29 cellular contexts compared by ENCODE assay signal in genomic region chr13:103297083-103297482, GRCh38.
"Had no signal": no experiment of that assay in that cellular context is flagged by ENCODE, and none has a peak within 500 bp of the region (broad histone marks: within the 10 kb centered on the region; RNA-seq: fewer than 3 reads in every experiment).

No MANE protein-coding gene starts in this region.

- H3K27ac Mint-ChIP-seq: dendritic cell treated with granulocyte-macrophage colony-stimulating factor and Interleukin-4, amounts not matched to agents 40 ng/mL and 50 ng/mL, for 4 days; effector memory CD8-positive, alpha-beta T cell; endodermal cell had no signal

- ATAC-seq: effector memory CD8-positive, alpha-beta T cell; esophagus mucosa; foreskin keratinocyte; gastrocnemius medialis; gastroesophageal sphincter; heart left ventricle had no signal

- H3K4me3 Mint-ChIP-seq: dendritic cell treated with granulocyte-macrophage colony-stimulating factor and Interleukin-4, amounts not matched to agents 40 ng/mL and 50 ng/mL, for 4 days; effector memory CD8-positive, alpha-beta T cell; endodermal cell had no signal

- H3K79me2 ChIP-seq: hepatocyte had no signal

- H3K36me3 ChIP-seq: colonic mucosa, esophagus muscularis mucosa, esophagus squamous epithelium, gastrocnemius medialis, gastroesophageal sphincter, heart left ventricle, heart right ventricle had no signal

- H3K4me2 ChIP-seq: hepatocyte had no signal

- DNase-seq: colonic mucosa; cortex of kidney; dermis blood vessel endothelial cell; dorsolateral prefrontal cortex; effector CD4-positive, alpha-beta T cell; effector CD8-positive, alpha-beta T cell; effector memory CD4-positive, alpha-beta T cell; effector memory CD8-positive, alpha-beta T cell; endodermal cell; erythroblast; esophagus squamous epithelium; foreskin fibroblast; foreskin keratinocyte; foreskin melanocyte; gastrocnemius medialis; glutamatergic neuron; head of caudate nucleus; heart left ventricle; heart right ventricle had no signal

- H3K27ac ChIP-seq: colonic mucosa, coronary artery, dorsolateral prefrontal cortex, epithelial cell of prostate, esophagus muscularis mucosa, esophagus squamous epithelium, foreskin keratinocyte, gastrocnemius medialis, gastroesophageal sphincter, heart left ventricle, heart right ventricle, hepatocyte had no signal

- H3K9me3 ChIP-seq: colonic mucosa, gastrocnemius medialis had no signal

- H3K4me1 ChIP-seq: colonic mucosa, esophagus muscularis mucosa, esophagus squamous epithelium, foreskin keratinocyte, gastrocnemius medialis, gastroesophageal sphincter, heart left ventricle, heart right ventricle had no signal

- H3K4me3 ChIP-seq: colonic mucosa, coronary artery, dorsolateral prefrontal cortex, esophagus muscularis mucosa, esophagus squamous epithelium, gastrocnemius medialis, gastroesophageal sphincter, heart left ventricle, heart right ventricle, hepatocyte had no signal

- H3K27me3 Mint-ChIP-seq: dendritic cell treated with granulocyte-macrophage colony-stimulating factor and Interleukin-4, amounts not matched to agents 40 ng/mL and 50 ng/mL, for 4 days; effector memory CD8-positive, alpha-beta T cell had no signal

- H3K27me3 ChIP-seq: colonic mucosa, dorsolateral prefrontal cortex, esophagus muscularis mucosa, esophagus squamous epithelium, foreskin keratinocyte, gastrocnemius medialis, gastroesophageal sphincter, heart left ventricle, heart right ventricle, hepatocyte had no signal

- H2AFZ ChIP-seq: hepatocyte had no signal

- FAIRE-seq: endometrium, endothelial cell of umbilical vein, frontal cortex had no signal
